19 cellular contexts compared by ENCODE assay signal in genomic region chr15:74847462-74847861, GRCh38. TPM values are rescaled to one million over a fixed set of nuclear protein-coding genes. Genes with fewer than 3 reads are reported as not detected.
DNase-seq lines count a peak whose midpoint lies in the region; ATAC-seq and TF ChIP-seq lines count a peak whose summit lies in the region.
"Had no signal": no experiment of that assay in that cellular context is flagged by ENCODE, and none has a peak within 500 bp of the region (broad histone marks: within the 10 kb centered on the region; RNA-seq: fewer than 3 reads in every experiment).

No MANE protein-coding gene starts in this region.

- no peak overlapping the region for H2AFZ ChIP-seq in neural progenitor cell (replicated peaks)
- H2AFZ ChIP-seq: GM23338 had no signal

- no peaks in the 10 kb centered on the region for H3K27me3 Mint-ChIP-seq in CD4-positive, CD25-positive, alpha-beta regulatory T cell
- H3K27me3 Mint-ChIP-seq in T-helper 17 cell, result no peaks in the 10 kb centered on the region
- H3K27me3 Mint-ChIP-seq in neural progenitor cell (ENCODE audit: insufficient read depth, low read depth), result peaks cover 2% of the 10 kb centered on the region

- no peak overlapping the region for H3K4me2 ChIP-seq in neural progenitor cell
- H3K4me2 ChIP-seq: GM23338 had no signal

- intact Hi-C loops in Right ventricle myocardium superior (cut with DNase I), result no loop called here
- intact Hi-C loops in lower leg skin (cut with DNase I; ENCODE audit: low total_unique reads), result loop anchor here (10.0 kb wide), 1 partner anchor 47 kb away; the partner anchor contains the start of gene MPI

- H3K4me3 Mint-ChIP-seq in CD4-positive, CD25-positive, alpha-beta regulatory T cell, result peak overlapping the region in 1 of 4 donors; percentile 87
- H3K4me3 Mint-ChIP-seq in T-helper 17 cell, result no peak overlapping the region
- peak overlapping the region; percentile 59 for H3K4me3 Mint-ChIP-seq in neural progenitor cell
- H3K4me3 Mint-ChIP-seq: GM23338 had no signal

- peak overlapping the region in 2 of 3 donors; percentile 73 to 82 for H3K27ac Mint-ChIP-seq in CD4-positive, CD25-positive, alpha-beta regulatory T cell
- H3K27ac Mint-ChIP-seq in T-helper 17 cell (peak overlapping the region; percentile 86), neural progenitor cell (no peak overlapping the region)
- H3K27ac Mint-ChIP-seq: GM23338 had no signal

- H3K27me3 ChIP-seq in CD4-positive, CD25-positive, alpha-beta regulatory T cell (ENCODE audit: control insufficient read depth, insufficient read depth, low read length), result no peaks in the 10 kb centered on the region
- H3K27me3 ChIP-seq in neural progenitor cell, result no peaks in the 10 kb centered on the region
- H3K27me3 ChIP-seq: brain microvascular endothelial cell had no signal

- no peaks in the 10 kb centered on the region for H3K79me2 ChIP-seq in neural progenitor cell (ENCODE audit: low read depth)

- DNase-seq in CD4-positive, CD25-positive, alpha-beta regulatory T cell, result no peak
- DNase-seq in T-helper 17 cell (no peak), Right ventricle myocardium superior (peak; percentile 64), neural progenitor cell (ENCODE audit: low spot score) (no peak), mucosa of gallbladder (ENCODE audit: low spot score) (no peak), lower leg skin (ENCODE audit: low spot score in 2 of 2) (no peak), NCI-H510A treated with DMSO at 0.1 percent for 48 hours (lab: John Stamatoyannopoulos, UW) (no peak)
- DNase-seq: activated gamma-delta T cell treated with Interleukin-2 at 50 U/mL for 16 hours, brain microvascular endothelial cell, NCI-H187, NCI-H524 had no signal

- H3F3A ChIP-seq in neural progenitor cell (ENCODE audit: low read depth), result peaks cover 24% of the 10 kb centered on the region

- H3K4me1 Mint-ChIP-seq in CD4-positive, CD25-positive, alpha-beta regulatory T cell, result peaks cover 5 to 44% (median 23%) of the 10 kb centered on the region in 4 donors
- H3K4me1 Mint-ChIP-seq in T-helper 17 cell, result peaks cover 23% of the 10 kb centered on the region
- H3K4me1 Mint-ChIP-seq in neural progenitor cell, result peaks cover 17% of the 10 kb centered on the region

- peaks cover 0 to 1% (median 0%) of the 10 kb centered on the region in 7 donors for H3K9me3 Mint-ChIP-seq in CD4-positive, CD25-positive, alpha-beta regulatory T cell
- no peaks in the 10 kb centered on the region for H3K9me3 Mint-ChIP-seq in neural progenitor cell
- H3K9me3 Mint-ChIP-seq: GM23338 had no signal

- no peak for TF ChIP-seq CTCF in neural progenitor cell (IDR thresholded peaks at IDR 0.05)
- no peak for TF ChIP-seq CTCF in lower leg skin (IDR thresholded peaks at IDR 0.05)

- H3K36me3 ChIP-seq in CD4-positive, CD25-positive, alpha-beta regulatory T cell (ENCODE audit: control insufficient read depth, insufficient read depth, low read length), result peaks cover 50% of the 10 kb centered on the region
- H3K36me3 ChIP-seq in neural progenitor cell, result no peaks in the 10 kb centered on the region

- peaks cover 34% of the 10 kb centered on the region for H3K4me1 ChIP-seq in CD4-positive, CD25-positive, alpha-beta regulatory T cell (ENCODE audit: control insufficient read depth, insufficient read depth, low read length, poor library complexity, severe bottlenecking)
- H3K4me1 ChIP-seq in neural progenitor cell, result peaks cover 18% of the 10 kb centered on the region

- H3K4me3 ChIP-seq in CD4-positive, CD25-positive, alpha-beta regulatory T cell (ENCODE audit: low read depth, low read length), result no peak overlapping the region
- H3K4me3 ChIP-seq in neural progenitor cell, result no peak overlapping the region
- H3K4me3 ChIP-seq in lower leg skin (ENCODE audit: low read depth, poor library complexity, severe bottlenecking), result no peak overlapping the region
- H3K4me3 ChIP-seq: GM23338, lung had no signal

- peaks cover 31% of the 10 kb centered on the region for H3K36me3 Mint-ChIP-seq in CD4-positive, CD25-positive, alpha-beta regulatory T cell
- H3K36me3 Mint-ChIP-seq in T-helper 17 cell (ENCODE audit: low read depth) (peaks cover 2% of the 10 kb centered on the region), neural progenitor cell (peaks cover 17% of the 10 kb centered on the region)

- no peaks in the 10 kb centered on the region for H4K20me1 ChIP-seq in neural progenitor cell (ENCODE audit: low read depth)

- H3K9me3 ChIP-seq in CD4-positive, CD25-positive, alpha-beta regulatory T cell (ENCODE audit: control insufficient read depth in 2 of 2, low read length in 2 of 2), result no peaks in the 10 kb centered on the region
- H3K9me3 ChIP-seq in T-helper 17 cell (ENCODE audit: control insufficient read depth, low read length, poor library complexity, severe bottlenecking), result no peaks in the 10 kb centered on the region
- H3K9me3 ChIP-seq in neural progenitor cell (ENCODE audit: low read depth), result no peaks in the 10 kb centered on the region

- H3K27ac ChIP-seq in CD4-positive, CD25-positive, alpha-beta regulatory T cell (ENCODE audit: insufficient read depth, low read length, poor library complexity, severe bottlenecking), result peak overlapping the region; percentile 37
- H3K27ac ChIP-seq in neural progenitor cell, result no peak overlapping the region
- H3K27ac ChIP-seq: brain microvascular endothelial cell had no signal

- TF ChIP-seq POLR2A in lower leg skin (IDR thresholded peaks at IDR 0.05), result no peak

- ATAC-seq in CD4-positive, CD25-positive, alpha-beta regulatory T cell (ENCODE audit: low read depth in 2 of 2), result no peak
- ATAC-seq in T-helper 17 cell, result no peak
- peak; percentile 44 for ATAC-seq in Right ventricle myocardium superior (ENCODE audit: poor library complexity)
- ATAC-seq in HG03439 (IDR thresholded peaks at IDR 0.05; ENCODE audit: unreplicated experiment), result no peak
- ATAC-seq: GM23338, SK-N-SH treated with all-trans-retinoic acid at 6 μM for 48 hours had no signal

- 79 to 90% methylated on average over 3 of the region's 3 CpGs for WGBS in lower leg skin, 2 donors

- no peak overlapping the region for H3K9ac ChIP-seq in neural progenitor cell

RNA-seq across cellular contexts. Expression of gene ULK3, which starts 4.5 kb away (rescaled TPM):
- total RNA-seq in CD4-positive, CD25-positive, alpha-beta regulatory T cell, result 54.4 TPM
- 10 to 100 TPM; 22.5 to 38.1 (median 34.7) TPM for polyA plus RNA-seq in CD4-positive, CD25-positive, alpha-beta regulatory T cell
- total RNA-seq in T-helper 17 cell (10 to 100 TPM; 44.6 to 49.0 TPM), Right ventricle myocardium superior (35.8 TPM), neural progenitor cell (ENCODE audit: low replicate concordance) (22.7 and 37.4 TPM in 2 replicates), mucosa of gallbladder (42.1 TPM), lower leg skin (100 to 1,000 TPM; 108 to 189 (median 123) TPM)

RNA-seq across cellular contexts. Expression of gene CPLX3, which starts 21.0 kb away (rescaled TPM):
- total RNA-seq in CD4-positive, CD25-positive, alpha-beta regulatory T cell, result 0.35 TPM
- not detected for polyA plus RNA-seq in CD4-positive, CD25-positive, alpha-beta regulatory T cell
- total RNA-seq in T-helper 17 cell, result under 1 TPM in 1 of 2 donors, not detected in 1; 0.20 TPM
- total RNA-seq in Right ventricle myocardium superior, result 3.6 TPM
- not detected in 2 replicates for total RNA-seq in neural progenitor cell (ENCODE audit: low replicate concordance)
- total RNA-seq in mucosa of gallbladder, result not detected
- total RNA-seq in lower leg skin, result under 1 TPM; 0.17 to 0.84 (median 0.28) TPM
- total RNA-seq: fibroblast of lung, G401, lung, MCF 10A had no signal
- polyA plus RNA-seq: fibroblast of lung, GM23338 had no signal

RNA-seq across cellular contexts. Expression of gene SCAMP2, which starts 25.7 kb away (rescaled TPM):
- 107 TPM for total RNA-seq in CD4-positive, CD25-positive, alpha-beta regulatory T cell
- 100 to 1,000 TPM; 145 to 194 (median 159) TPM for polyA plus RNA-seq in CD4-positive, CD25-positive, alpha-beta regulatory T cell
- total RNA-seq in T-helper 17 cell (10 to 100 TPM; 84.1 to 86.8 TPM), Right ventricle myocardium superior (38.8 TPM), neural progenitor cell (ENCODE audit: low replicate concordance) (19.4 and 44.5 TPM in 2 replicates), mucosa of gallbladder (110 TPM), lower leg skin (100 to 1,000 TPM in 3 of 4 donors, 10 to 100 TPM in 1; 97.2 to 134 (median 107) TPM)

RNA-seq across cellular contexts. Expression of gene LMAN1L, which starts 34.8 kb away (rescaled TPM):
- total RNA-seq in CD4-positive, CD25-positive, alpha-beta regulatory T cell, result not detected
- not detected for polyA plus RNA-seq in CD4-positive, CD25-positive, alpha-beta regulatory T cell
- total RNA-seq in T-helper 17 cell, result under 1 TPM; 0.82 to 0.91 TPM
- total RNA-seq in Right ventricle myocardium superior, result 20.6 TPM
- total RNA-seq in neural progenitor cell (ENCODE audit: low replicate concordance), result not detected in 2 replicates
- not detected for total RNA-seq in mucosa of gallbladder
- 1 to 10 TPM in 1 of 4 donors, under 1 TPM in 1, not detected in 2; 0.29 to 1.3 TPM for total RNA-seq in lower leg skin
- total RNA-seq: fibroblast of lung, G401, GM23338 had no signal
- polyA plus RNA-seq: fibroblast of lung, GM23338, neural cell had no signal

RNA-seq across cellular contexts. Expression of gene MPI, which starts 42.4 kb away (rescaled TPM):
- 49.6 TPM for total RNA-seq in CD4-positive, CD25-positive, alpha-beta regulatory T cell
- 100 to 1,000 TPM in 2 of 4 donors, 10 to 100 TPM in 2; 77.2 to 108 (median 100.0) TPM for polyA plus RNA-seq in CD4-positive, CD25-positive, alpha-beta regulatory T cell
- 10 to 100 TPM; 25.4 to 38.2 TPM for total RNA-seq in T-helper 17 cell
- total RNA-seq in Right ventricle myocardium superior, result 53.2 TPM
- 77.7 and 106 TPM in 2 replicates for total RNA-seq in neural progenitor cell (ENCODE audit: low replicate concordance)
- total RNA-seq in mucosa of gallbladder, result 46.0 TPM
- total RNA-seq in lower leg skin, result 10 to 100 TPM; 27.6 to 73.1 (median 32.5) TPM
